9 cellular contexts compared by ENCODE assay signal in the genomic region with DNA sequence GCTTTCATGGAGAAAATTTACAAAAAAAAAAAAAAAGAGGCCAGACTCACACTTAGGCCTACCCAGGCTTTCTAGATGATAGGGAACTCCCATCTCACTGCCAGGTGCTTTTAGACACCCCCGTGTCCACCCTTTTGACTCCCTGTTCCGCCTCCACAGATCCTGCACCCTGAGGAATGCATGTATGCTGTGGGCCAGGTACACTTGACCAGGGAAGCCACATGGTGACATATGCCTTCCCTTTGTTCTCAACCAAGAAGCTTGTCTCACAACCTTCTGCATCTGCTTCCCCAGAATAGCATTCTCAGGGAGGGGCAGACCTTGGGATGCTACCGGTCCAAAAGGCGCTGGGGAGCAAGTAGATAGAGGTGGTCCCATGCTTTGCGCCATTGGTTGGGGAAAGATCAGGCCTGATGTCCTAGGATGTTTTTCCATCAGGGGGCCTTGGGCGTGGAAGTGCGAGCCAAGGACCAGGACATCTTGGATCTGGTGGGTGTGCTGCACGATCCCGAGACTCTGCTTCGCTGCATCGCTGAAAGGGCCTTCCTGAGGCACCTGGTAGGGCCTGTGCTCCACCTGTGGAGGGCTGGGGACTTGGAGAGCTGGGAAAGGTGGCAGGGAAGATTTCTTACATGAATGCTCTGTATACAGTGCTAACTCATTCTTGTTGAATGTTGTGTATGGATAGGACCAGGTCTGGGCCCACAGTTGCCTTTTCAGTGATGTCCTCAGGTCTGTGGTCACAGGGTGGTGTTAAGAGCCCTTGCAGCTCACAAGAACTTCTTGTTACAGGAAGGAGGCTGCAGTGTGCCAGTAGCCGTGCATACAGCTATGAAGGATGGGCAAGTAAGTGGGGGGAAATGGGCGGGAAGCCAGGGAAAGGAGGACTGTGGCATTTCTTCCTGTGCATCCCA. TPM values are rescaled to one million over a fixed set of nuclear protein-coding genes. Genes with fewer than 3 reads are reported as not detected.
A peak's percentile ranks its signal among the peaks of the same experiment; 100 is the strongest.
DNase-seq lines count a peak whose midpoint lies in the region; ATAC-seq and TF ChIP-seq lines count a peak whose summit lies in the region.
"Had no signal": no experiment of that assay in that cellular context is flagged by ENCODE, and none has a peak within 500 bp of the region (broad histone marks: within the 10 kb centered on the region; RNA-seq: fewer than 3 reads in every experiment).

No MANE protein-coding gene starts in this region.

- POLR2A ChIA-PET in activated B cell treated with CpG ODN at 0.5 μM for 24 hours (lab: Charles Lee): interaction anchor here (1.9 kb wide), 1 partner anchor 14 kb away, joined by 5 read pairs; a partner anchor contains a TSS

- H3K27me3 ChIP-seq in CD4-positive, CD25-positive, alpha-beta regulatory T cell (ENCODE audit: control insufficient read depth, insufficient read depth, low read length): no peaks in the 10 kb centered on the region
- H3K27me3 ChIP-seq in HAP-1 (ENCODE audit: low read depth) (no peaks in the 10 kb centered on the region), iPS-20b (ENCODE audit: insufficient read depth, low read length) (no peaks in the 10 kb centered on the region)

- H3K4me1 Mint-ChIP-seq in CD4-positive, CD25-positive, alpha-beta regulatory T cell: peaks cover 17 to 45% (median 27%) of the 10 kb centered on the region in 4 donors
- H3K4me1 Mint-ChIP-seq in activated B cell treated with CpG ODN at 0.5 μM for 24 hours: peaks cover 33% of the 10 kb centered on the region

- H3K9ac ChIP-seq in iPS-20b (ENCODE audit: low read depth, low read length): peak overlapping the region; percentile 99; the same call in 1 of the 2 replicates

- no peak overlapping the region for H3K27ac ChIP-seq in CD4-positive, CD25-positive, alpha-beta regulatory T cell (ENCODE audit: insufficient read depth, low read length, poor library complexity, severe bottlenecking)
- H3K27ac ChIP-seq in iPS-20b (ENCODE audit: low read length): no peak overlapping the region

- no peak for DNase-seq in CD4-positive, CD25-positive, alpha-beta regulatory T cell
- DNase-seq in HAP-1 (ENCODE audit: low spot score in 2 of 2) (peak in 1 of 2 experiments; percentile 50), activated B cell treated with CpG ODN at 0.5 μM for 24 hours (no peak)
- no peak for DNase-seq in activated CD4-positive, alpha-beta T cell treated with anti-CD3 and anti-CD28 coated beads for 48 hours
- DNase-seq: effector CD8-positive, alpha-beta T cell had no signal

- no peak for ATAC-seq in CD4-positive, CD25-positive, alpha-beta regulatory T cell (ENCODE audit: low read depth in 2 of 2)
- no peak for ATAC-seq in activated B cell treated with CpG ODN at 0.5 μM for 24 hours (ENCODE audit: low read depth)
- no peak for ATAC-seq in GM21737 (IDR thresholded peaks at IDR 0.05; ENCODE audit: unreplicated experiment)
- ATAC-seq in GM21528 (IDR thresholded peaks at IDR 0.05; ENCODE audit: low FRiP score, unreplicated experiment): no peak
- ATAC-seq in GM21515 (IDR thresholded peaks at IDR 0.05; ENCODE audit: unreplicated experiment): no peak

- no peaks in the 10 kb centered on the region for H3K9me3 Mint-ChIP-seq in CD4-positive, CD25-positive, alpha-beta regulatory T cell
- H3K9me3 Mint-ChIP-seq in activated B cell treated with CpG ODN at 0.5 μM for 24 hours: no peaks in the 10 kb centered on the region

- peaks cover 29% of the 10 kb centered on the region for H3K4me1 ChIP-seq in CD4-positive, CD25-positive, alpha-beta regulatory T cell (ENCODE audit: control insufficient read depth, insufficient read depth, low read length, poor library complexity, severe bottlenecking)
- peaks cover 15% of the 10 kb centered on the region for H3K4me1 ChIP-seq in HAP-1
- peaks cover 4% of the 10 kb centered on the region; the same call in 1 of the 2 replicates for H3K4me1 ChIP-seq in iPS-20b (ENCODE audit: insufficient read depth, low read length)

- peak overlapping the region in 3 of 4 donors; percentile 46 to 89 (median 48) for H3K4me3 Mint-ChIP-seq in CD4-positive, CD25-positive, alpha-beta regulatory T cell
- H3K4me3 Mint-ChIP-seq in activated B cell treated with CpG ODN at 0.5 μM for 24 hours: peak overlapping the region; percentile 24

- peaks cover 9% of the 10 kb centered on the region for H3K36me3 Mint-ChIP-seq in CD4-positive, CD25-positive, alpha-beta regulatory T cell
- H3K36me3 Mint-ChIP-seq in activated B cell treated with CpG ODN at 0.5 μM for 24 hours (ENCODE audit: low read depth): peaks cover 36% of the 10 kb centered on the region

- TF ChIP-seq CTCF in activated B cell treated with CpG ODN at 0.5 μM for 24 hours (IDR thresholded peaks at IDR 0.05): no peak

- H3K9me3 ChIP-seq in CD4-positive, CD25-positive, alpha-beta regulatory T cell (ENCODE audit: control insufficient read depth in 2 of 2, low read length in 2 of 2): no peaks in the 10 kb centered on the region
- H3K9me3 ChIP-seq in HAP-1 (no peaks in the 10 kb centered on the region), iPS-20b (ENCODE audit: insufficient read depth, low read depth, low read length) (no peaks in the 10 kb centered on the region)

- H3K36me3 ChIP-seq in CD4-positive, CD25-positive, alpha-beta regulatory T cell (ENCODE audit: control insufficient read depth, insufficient read depth, low read length): peaks cover 7% of the 10 kb centered on the region
- H3K36me3 ChIP-seq in HAP-1 (replicated peaks): peaks cover 59% of the 10 kb centered on the region
- H3K36me3 ChIP-seq in iPS-20b (ENCODE audit: insufficient read depth, low read depth, low read length): peaks cover 71% of the 10 kb centered on the region

- no peaks in the 10 kb centered on the region for H3K27me3 Mint-ChIP-seq in CD4-positive, CD25-positive, alpha-beta regulatory T cell
- H3K27me3 Mint-ChIP-seq in activated B cell treated with CpG ODN at 0.5 μM for 24 hours: no peaks in the 10 kb centered on the region

- in situ Hi-C loops in HAP-1 (cut with MboI; ENCODE audit: low sequenced_read_pairs): no loop called here

- CTCF ChIA-PET in activated B cell treated with CpG ODN at 0.5 μM for 24 hours (lab: Charles Lee): no interaction called here

- intact Hi-C loops in activated B cell treated with CpG ODN at 0.5 μM for 24 hours (cut with micrococcal nuclease): no loop called here

- H3K27ac Mint-ChIP-seq in CD4-positive, CD25-positive, alpha-beta regulatory T cell: peak overlapping the region in 2 of 3 donors; percentile 11 to 41
- H3K27ac Mint-ChIP-seq in activated B cell treated with CpG ODN at 0.5 μM for 24 hours: peak overlapping the region; percentile 41

- peak overlapping the region; percentile 77 for H3K4me3 ChIP-seq in CD4-positive, CD25-positive, alpha-beta regulatory T cell (ENCODE audit: low read depth, low read length)
- peak overlapping the region; percentile 92 for H3K4me3 ChIP-seq in HAP-1
- peak overlapping the region; percentile 83 for H3K4me3 ChIP-seq in iPS-20b (ENCODE audit: low read length)

RNA-seq across cellular contexts. Expression of a gene that starts 7.5 kb away (rescaled TPM):
- total RNA-seq in CD4-positive, CD25-positive, alpha-beta regulatory T cell: 5.9 TPM
- 10 to 100 TPM; 11.2 to 15.5 (median 13.6) TPM for polyA plus RNA-seq in CD4-positive, CD25-positive, alpha-beta regulatory T cell
- total RNA-seq in activated B cell treated with CpG ODN at 0.5 μM for 24 hours: 17.5 and 26.9 TPM in 2 replicates

RNA-seq across cellular contexts. Expression of a gene that starts 9.4 kb away (rescaled TPM):
- 22.5 TPM for total RNA-seq in CD4-positive, CD25-positive, alpha-beta regulatory T cell
- polyA plus RNA-seq in CD4-positive, CD25-positive, alpha-beta regulatory T cell: 10 to 100 TPM; 28.6 to 35.2 (median 32.6) TPM
- 31.0 and 33.1 TPM in 2 replicates for total RNA-seq in activated B cell treated with CpG ODN at 0.5 μM for 24 hours

RNA-seq across cellular contexts. Expression of a gene that starts 14.9 kb away (rescaled TPM):
- total RNA-seq in CD4-positive, CD25-positive, alpha-beta regulatory T cell: 21.1 TPM
- 1 to 10 TPM; 2.1 to 4.6 (median 4.5) TPM for polyA plus RNA-seq in CD4-positive, CD25-positive, alpha-beta regulatory T cell
- total RNA-seq in activated B cell treated with CpG ODN at 0.5 μM for 24 hours: 6.5 and 6.7 TPM in 2 replicates

RNA-seq across cellular contexts. Expression of a gene that starts 24.6 kb away (rescaled TPM):
- 78.8 TPM for total RNA-seq in CD4-positive, CD25-positive, alpha-beta regulatory T cell
- 10 to 100 TPM; 53.2 to 59.2 (median 56.9) TPM for polyA plus RNA-seq in CD4-positive, CD25-positive, alpha-beta regulatory T cell
- 49.6 and 53.6 TPM in 2 replicates for total RNA-seq in activated B cell treated with CpG ODN at 0.5 μM for 24 hours

RNA-seq across cellular contexts. Expression of a gene that starts 29.2 kb away (rescaled TPM):
- total RNA-seq in CD4-positive, CD25-positive, alpha-beta regulatory T cell: 24.4 TPM
- 10 to 100 TPM in 3 of 4 donors, 1 to 10 TPM in 1; 10.0 to 18.1 (median 13.3) TPM for polyA plus RNA-seq in CD4-positive, CD25-positive, alpha-beta regulatory T cell
- total RNA-seq in activated B cell treated with CpG ODN at 0.5 μM for 24 hours: 47.8 and 62.6 TPM in 2 replicates
